ENCODE assay signal across 17 cellular contexts in genomic region chr2:158845869-158846268, GRCh38. TPM values are rescaled to one million over a fixed set of nuclear protein-coding genes. Genes with fewer than 3 reads are reported as not detected.
DNase-seq lines count a peak whose midpoint lies in the region; ATAC-seq, FAIRE-seq and TF ChIP-seq lines count a peak whose summit lies in the region.
"Had no signal": no experiment of that assay in that cellular context is flagged by ENCODE, and none has a peak within 500 bp of the region (broad histone marks: within the 10 kb centered on the region; RNA-seq: fewer than 3 reads in every experiment).

No MANE protein-coding gene starts in this region.

- POLR2A ChIA-PET in naive thymus-derived CD4-positive, alpha-beta T cell (lab: Charles Lee), result no interaction called here

- ATAC-seq in HG02852 (IDR thresholded peaks at IDR 0.05; ENCODE audit: unreplicated experiment), result no peak
- ATAC-seq in naive thymus-derived CD4-positive, alpha-beta T cell, result no peak

- H3K4me1 Mint-ChIP-seq in naive thymus-derived CD4-positive, alpha-beta T cell, result no peaks in the 10 kb centered on the region

- H3K9ac ChIP-seq in NT2/D1 (ENCODE audit: insufficient read length, low read depth), result no peak overlapping the region

- no peaks in the 10 kb centered on the region for H3K4me1 ChIP-seq in NT2/D1 (ENCODE audit: insufficient read depth, insufficient read length)
- no peaks in the 10 kb centered on the region for H3K4me1 ChIP-seq in naive thymus-derived CD4-positive, alpha-beta T cell (ENCODE audit: control insufficient read depth in 2 of 2, insufficient read depth in 2 of 2, low read length in 2 of 2)

- H3K9me3 Mint-ChIP-seq in naive thymus-derived CD4-positive, alpha-beta T cell, result peaks cover 0 to 1% (median 0%) of the 10 kb centered on the region in 11 donors

- H3K36me3 Mint-ChIP-seq in naive thymus-derived CD4-positive, alpha-beta T cell, result no peaks in the 10 kb centered on the region

- H3K27ac Mint-ChIP-seq in naive thymus-derived CD4-positive, alpha-beta T cell, result no peak overlapping the region

- no peaks in the 10 kb centered on the region for H3K36me3 ChIP-seq in NT2/D1 (ENCODE audit: insufficient read depth, insufficient read length, low read length)
- no peaks in the 10 kb centered on the region for H3K36me3 ChIP-seq in naive thymus-derived CD4-positive, alpha-beta T cell (ENCODE audit: control insufficient read depth in 2 of 3, insufficient read depth in 3 of 3, low read length in 3 of 3)
- H3K36me3 ChIP-seq: neutrophil, WERI-Rb-1 had no signal

- H3K27me3 ChIP-seq in NT2/D1 (ENCODE audit: insufficient read depth, insufficient read length), result no peaks in the 10 kb centered on the region
- no peaks in the 10 kb centered on the region for H3K27me3 ChIP-seq in naive thymus-derived CD4-positive, alpha-beta T cell (ENCODE audit: control insufficient read depth in 2 of 2, insufficient read depth in 2 of 2, low read length in 2 of 2)
- H3K27me3 ChIP-seq: neutrophil had no signal

- peaks cover 5 to 14% (median 6%) of the 10 kb centered on the region in 5 donors for H3K27me3 Mint-ChIP-seq in naive thymus-derived CD4-positive, alpha-beta T cell

- intact Hi-C loops in naive thymus-derived CD4-positive, alpha-beta T cell (cut with micrococcal nuclease), result no loop called here

- no peak for TF ChIP-seq CTCF in AG10803 (conservative IDR thresholded peaks at IDR 0.05; ENCODE audit: low read length)
- no peak for TF ChIP-seq CTCF in fibroblast of villous mesenchyme (IDR thresholded peaks at IDR 0.05; ENCODE audit: insufficient read depth, low read depth, low read length)

- H3K4me3 ChIP-seq in AG10803 (ENCODE audit: low read length), result no peak overlapping the region
- H3K4me3 ChIP-seq in NT2/D1 (ENCODE audit: insufficient read length, low read depth), result no peak overlapping the region
- no peak overlapping the region for H3K4me3 ChIP-seq in fibroblast of villous mesenchyme (ENCODE audit: low read depth, low read length)
- no peak overlapping the region for H3K4me3 ChIP-seq in naive thymus-derived CD4-positive, alpha-beta T cell (ENCODE audit: low read length)

- FAIRE-seq in HTR-8/SVneo (lab: Jason Lieb, UNC), result no peak

- H3K27ac ChIP-seq in naive thymus-derived CD4-positive, alpha-beta T cell (ENCODE audit: low read depth, low read length), result no peak overlapping the region
- H3K27ac ChIP-seq: neutrophil, WERI-Rb-1 had no signal

- CTCF ChIA-PET in naive thymus-derived CD4-positive, alpha-beta T cell (lab: Charles Lee), result no interaction called here

- no peaks in the 10 kb centered on the region for H3K9me3 ChIP-seq in NT2/D1 (ENCODE audit: insufficient read depth, low read length)
- no peaks in the 10 kb centered on the region for H3K9me3 ChIP-seq in naive thymus-derived CD4-positive, alpha-beta T cell (ENCODE audit: control insufficient read depth in 2 of 3, low read length in 3 of 3)
- H3K9me3 ChIP-seq: neutrophil had no signal

- DNase-seq in AG10803 (ENCODE audit: low read depth), result peak; percentile 38
- DNase-seq in LHCN-M2 (ENCODE audit: low read depth), result peak; percentile 20
- peak; percentile 52 for DNase-seq in NT2/D1 (ENCODE audit: low read depth, low spot score)
- DNase-seq in fibroblast of villous mesenchyme (ENCODE audit: low read depth), result peak; percentile 12
- no peak for DNase-seq in HTR-8/SVneo (ENCODE audit: insufficient read length, low spot score)
- no peak for DNase-seq in H4 (ENCODE audit: low spot score)
- no peak for DNase-seq in naive thymus-derived CD4-positive, alpha-beta T cell
- DNase-seq: activated CD8-positive, alpha-beta memory T cell treated with anti-CD3 and anti-CD28 coated beads, Interleukin-2, amount 50 U/mL, for 4 hours; DND-41; glutamatergic neuron; KBM-7; NCI-H526 treated with DMSO at 0.1 percent for 48 hours; SIG-M5; WERI-Rb-1 had no signal

- no peak overlapping the region for H3K4me3 Mint-ChIP-seq in naive thymus-derived CD4-positive, alpha-beta T cell

RNA-seq across cellular contexts. Expression of gene DAPL1, which starts 50.8 kb away (rescaled TPM):
- total RNA-seq in LHCN-M2 (2014; rRNA removed) (0.34 TPM in 1 of 2 replicates, not detected in the other), fibroblast of villous mesenchyme (not detected in 2 replicates)
- polyA plus RNA-seq in LHCN-M2 (2012), result not detected
- total RNA-seq in H4 (2014; rRNA removed; shearing (Covaris generic)), result not detected in 2 replicates
- not detected for total RNA-seq in naive thymus-derived CD4-positive, alpha-beta T cell
- not detected for polyA plus RNA-seq in naive thymus-derived CD4-positive, alpha-beta T cell
- total RNA-seq: liver had no signal

Comparison
In these comparisons a context has a peak if more than half of its experiments do, and no peak if none do; other contexts are left out.
1. DNase-seq: peak in AG10803 (single experiment), LHCN-M2 (single experiment), NT2/D1 (single experiment) and fibroblast of villous mesenchyme (single experiment); none in HTR-8/SVneo (single experiment), H4 (single experiment) and naive thymus-derived CD4-positive, alpha-beta T cell (0 of 9).